Comparison of ENCODE assay signal across 1 cellular context in the genomic region with DNA sequence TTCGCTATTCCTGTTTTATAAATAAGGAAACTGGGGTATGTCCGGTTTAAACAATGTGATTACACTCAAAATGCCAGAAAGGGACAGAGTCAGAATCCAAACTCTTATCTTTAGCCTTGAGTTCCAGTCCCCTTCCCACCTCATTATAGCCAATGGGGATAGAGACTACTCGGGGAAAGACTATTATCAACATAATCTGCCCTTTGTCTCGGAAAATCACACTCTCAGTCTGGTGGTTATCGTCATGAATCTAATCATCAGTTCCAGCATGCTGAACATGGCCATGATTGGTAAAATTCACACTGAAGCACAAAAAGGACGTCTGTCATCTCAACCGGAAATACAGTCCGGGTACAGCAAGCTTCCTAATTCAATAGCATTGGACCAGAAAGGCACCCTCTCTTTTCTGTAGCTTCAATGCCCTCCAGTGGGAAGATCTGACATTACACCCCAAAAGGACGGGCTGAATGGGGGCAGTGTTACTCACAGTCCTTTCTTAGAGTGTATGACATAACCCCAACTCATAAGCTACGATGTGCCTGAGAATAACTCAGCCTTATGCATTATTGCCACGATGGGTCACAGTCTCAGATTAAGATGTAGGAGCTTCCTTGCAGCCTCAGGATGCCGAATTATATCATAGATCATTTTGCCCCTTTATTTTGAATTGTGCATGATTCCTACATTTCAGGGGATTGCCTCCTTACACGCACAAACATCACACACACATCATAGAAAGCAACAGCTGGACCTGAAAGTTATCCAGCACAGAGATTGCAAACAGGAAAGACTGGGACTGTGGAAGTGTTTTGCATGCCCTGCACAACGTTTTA.
TF ChIP-seq lines count a peak whose summit lies in the region.

No MANE protein-coding gene starts in this region.

TF ChIP-seq in GM23338, 12 proteins besides CTCF, POLR2A, EP300 and RAD21 (continued from another document):
- no peak for TF ChIP-seq REST (IDR thresholded peaks at IDR 0.05; ENCODE audit: unreplicated experiment)
TF ChIP-seq in GM23338: peak in this region for 0.
